15 cellular contexts compared by ENCODE assay signal in genomic region chr16:68951991-68952877, GRCh38.
A peak's percentile ranks its signal among the peaks of the same experiment; 100 is the strongest.
DNase-seq lines count a peak whose midpoint lies in the region; FAIRE-seq and TF ChIP-seq lines count a peak whose summit lies in the region.
"Had no signal": no experiment of that assay in that cellular context is flagged by ENCODE, and none has a peak within 500 bp of the region (broad histone marks: within the 10 kb centered on the region; RNA-seq: fewer than 3 reads in every experiment).

No MANE protein-coding gene starts in this region.

- H3K4me3 ChIP-seq in retinal pigment epithelial cell (ENCODE audit: low read length), result no peak overlapping the region
- H3K4me3 ChIP-seq: colonic mucosa, left ventricle myocardium inferior, transverse colon had no signal

- peak; percentile 88 for FAIRE-seq in H54 (lab: Jason Lieb, UNC)
- FAIRE-seq: HepG2 had no signal

- peak; percentile 47 for DNase-seq in H54 (ENCODE audit: insufficient read length, low spot score)
- DNase-seq in NCI-H524 (lab: John Stamatoyannopoulos, UW), result peak; percentile 52 to 67
- peak; percentile 50 for DNase-seq in dermis blood vessel endothelial cell
- peak; percentile 10 for DNase-seq in retinal pigment epithelial cell (ENCODE audit: low read depth)
- DNase-seq in GOT3 (lab: John Stamatoyannopoulos, UW), result no peak
- DNase-seq in COR-L47 (lab: John Stamatoyannopoulos, UW), result no peak
- DNase-seq in NCI-H187 (lab: John Stamatoyannopoulos, UW), result no peak
- DNase-seq: activated CD4-positive, alpha-beta T cell treated with anti-CD3 and anti-CD28 coated beads for 48 hours; CD4-positive, alpha-beta T cell; colonic mucosa; left ventricle myocardium inferior; naive thymus-derived CD4-positive, alpha-beta T cell; NCI-H510A; transverse colon had no signal

- no peak for TF ChIP-seq CTCF in retinal pigment epithelial cell (conservative IDR thresholded peaks at IDR 0.05; ENCODE audit: low read depth, low read length)

- no peak for TF ChIP-seq POLR2A in H54 (IDR thresholded peaks at IDR 0.05; ENCODE audit: low read depth, low read length)

Comparison
In these comparisons a context has a peak if more than half of its experiments do, and no peak if none do; other contexts are left out.
1. DNase-seq: peak in H54 (single experiment), NCI-H524 (2 of 2), dermis blood vessel endothelial cell (single experiment) and retinal pigment epithelial cell (single experiment); none in GOT3 (single experiment), COR-L47 (single experiment) and NCI-H187 (0 of 2).